ENCODE assay signal across 8 cellular contexts in the genomic region with DNA sequence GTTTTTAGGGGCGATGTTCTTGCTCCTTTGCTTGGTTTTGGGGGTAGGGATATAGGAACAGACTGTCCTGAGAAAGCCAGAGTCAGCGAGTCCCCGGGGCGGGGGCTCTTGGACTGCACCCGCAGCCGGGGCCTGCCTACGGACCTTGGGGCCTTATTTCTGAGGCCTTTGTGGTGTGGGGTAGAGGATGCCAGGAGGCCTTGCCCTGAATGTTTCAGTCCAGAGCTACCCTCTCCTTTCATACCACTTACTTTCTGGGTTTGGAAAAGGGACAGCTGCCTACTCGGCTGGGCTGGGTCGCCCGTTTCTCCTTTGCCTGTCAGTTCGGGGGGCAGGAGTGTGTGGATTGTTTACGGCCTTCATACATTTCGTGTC. TPM values are rescaled to one million over a fixed set of nuclear protein-coding genes. Genes with fewer than 3 reads are reported as not detected.
A peak's percentile ranks its signal among the peaks of the same experiment; 100 is the strongest.
DNase-seq lines count a peak whose midpoint lies in the region; ATAC-seq and TF ChIP-seq lines count a peak whose summit lies in the region.

No MANE protein-coding gene starts in this region.

- peaks cover 4 to 7% of the 10 kb centered on the region in 2 donors for H3K36me3 Mint-ChIP-seq in CD14-positive monocyte
- peaks cover 44% of the 10 kb centered on the region for H3K36me3 Mint-ChIP-seq in activated T-helper 2 cell treated with anti-CD3 and anti-CD28 coated beads, Interferon-gamma antibody, Interleukin-2, Interleukin-4, amounts not matched to agents 10 μg/mL and 5 μg/mL and 100 μg/mL, durations not matched to agents 14 hours and 24 hours and 36 hours (ENCODE audit: low read depth)

- peak; percentile 17 for ATAC-seq in GM19452 (IDR thresholded peaks at IDR 0.05; ENCODE audit: unreplicated experiment)
- ATAC-seq in HG03571 (IDR thresholded peaks at IDR 0.05; ENCODE audit: unreplicated experiment) = peak; percentile 1
- ATAC-seq in left ventricle myocardium superior = peak; percentile 34
- no peak for ATAC-seq in GM19351 (IDR thresholded peaks at IDR 0.05; ENCODE audit: unreplicated experiment)

- H3K27me3 Mint-ChIP-seq in CD14-positive monocyte (ENCODE audit: low read depth in 3 of 3) = no peaks in the 10 kb centered on the region
- H3K27me3 Mint-ChIP-seq in activated T-helper 2 cell treated with anti-CD3 and anti-CD28 coated beads, Interferon-gamma antibody, Interleukin-2, Interleukin-4, amounts not matched to agents 10 μg/mL and 5 μg/mL and 100 μg/mL, durations not matched to agents 14 hours and 24 hours and 36 hours (ENCODE audit: low read depth) = no peaks in the 10 kb centered on the region

- intact Hi-C loops in CD14-positive monocyte (cut with micrococcal nuclease) (loop anchor here in 1 of 2 donors (2.0 to 5.0 kb wide), 2 partner anchors 35 to 158 kb away; partner anchors contain the start of gene PTGR2), left ventricle myocardium superior (cut with micrococcal nuclease) (no loop called here)
- intact Hi-C loops in activated T-helper 2 cell treated with anti-CD3 and anti-CD28 coated beads, Interferon-gamma antibody, Interleukin-2, Interleukin-4, amounts not matched to agents 10 μg/mL and 5 μg/mL and 100 μg/mL, durations not matched to agents 14 hours and 24 hours and 36 hours (cut with micrococcal nuclease) = loop anchor here (2.0 to 5.0 kb wide), 4 partner anchors 65 to 198 kb away; partner anchors contain the start of genes ALDH6A1, BBOF1, COQ6 and ENTPD5

- no peaks in the 10 kb centered on the region for H3K9me3 Mint-ChIP-seq in CD14-positive monocyte
- no peaks in the 10 kb centered on the region for H3K9me3 Mint-ChIP-seq in activated T-helper 2 cell treated with anti-CD3 and anti-CD28 coated beads, Interferon-gamma antibody, Interleukin-2, Interleukin-4, amounts not matched to agents 10 μg/mL and 5 μg/mL and 100 μg/mL, durations not matched to agents 14 hours and 24 hours and 36 hours

- H3K4me1 Mint-ChIP-seq in CD14-positive monocyte = peaks cover 31% of the 10 kb centered on the region
- peaks cover 43% of the 10 kb centered on the region for H3K4me1 Mint-ChIP-seq in activated T-helper 2 cell treated with anti-CD3 and anti-CD28 coated beads, Interferon-gamma antibody, Interleukin-2, Interleukin-4, amounts not matched to agents 10 μg/mL and 5 μg/mL and 100 μg/mL, durations not matched to agents 14 hours and 24 hours and 36 hours (ENCODE audit: low read depth)

- DNase-seq in CD14-positive monocyte (ENCODE audit: low spot score) = no peak
- DNase-seq in activated T-helper 2 cell treated with anti-CD3 and anti-CD28 coated beads, Interferon-gamma antibody, Interleukin-2, Interleukin-4, amounts not matched to agents 10 μg/mL and 5 μg/mL and 100 μg/mL, durations not matched to agents 14 hours and 24 hours and 36 hours (ENCODE audit: low spot score) = no peak
- no peak for DNase-seq in left ventricle myocardium superior
- DNase-seq in EL = no peak

- peak overlapping the region; percentile 74 to 98 (median 83) for H3K4me3 ChIP-seq in skin epidermis

- no peak for TF ChIP-seq CTCF in CD14-positive monocyte (IDR thresholded peaks at IDR 0.05)

- H3K27ac ChIP-seq in skin epidermis = peak overlapping the region; percentile 66 to 99 (median 95)

- peak overlapping the region; percentile 94 to 98 (median 97) for H3K27ac Mint-ChIP-seq in CD14-positive monocyte
- peak overlapping the region; percentile 98 for H3K27ac Mint-ChIP-seq in activated T-helper 2 cell treated with anti-CD3 and anti-CD28 coated beads, Interferon-gamma antibody, Interleukin-2, Interleukin-4, amounts not matched to agents 10 μg/mL and 5 μg/mL and 100 μg/mL, durations not matched to agents 14 hours and 24 hours and 36 hours

- peak overlapping the region; percentile 88 to 93 for H3K4me3 Mint-ChIP-seq in CD14-positive monocyte
- H3K4me3 Mint-ChIP-seq in activated T-helper 2 cell treated with anti-CD3 and anti-CD28 coated beads, Interferon-gamma antibody, Interleukin-2, Interleukin-4, amounts not matched to agents 10 μg/mL and 5 μg/mL and 100 μg/mL, durations not matched to agents 14 hours and 24 hours and 36 hours (ENCODE audit: low read depth) = peak overlapping the region; percentile 84

RNA-seq across cellular contexts. Expression of gene ZNF410, which starts 0.4 kb away (rescaled TPM):
- 10 to 100 TPM; 42.5 to 53.3 TPM for polyA plus RNA-seq in CD14-positive monocyte
- 77.5 and 82.9 TPM in 2 replicates for total RNA-seq in activated T-helper 2 cell treated with anti-CD3 and anti-CD28 coated beads, Interferon-gamma antibody, Interleukin-2, Interleukin-4, amounts not matched to agents 10 μg/mL and 5 μg/mL and 100 μg/mL, durations not matched to agents 14 hours and 24 hours and 36 hours
- total RNA-seq in left ventricle myocardium superior = 18.5 TPM

RNA-seq across cellular contexts. Expression of gene PTGR2, which starts 35.5 kb away (rescaled TPM):
- polyA plus RNA-seq in CD14-positive monocyte = 1 to 10 TPM; 1.1 to 3.8 TPM
- total RNA-seq in activated T-helper 2 cell treated with anti-CD3 and anti-CD28 coated beads, Interferon-gamma antibody, Interleukin-2, Interleukin-4, amounts not matched to agents 10 μg/mL and 5 μg/mL and 100 μg/mL, durations not matched to agents 14 hours and 24 hours and 36 hours = 1.4 and 1.6 TPM in 2 replicates
- total RNA-seq in left ventricle myocardium superior = 38.4 TPM

Comparison
In these comparisons a context has a peak if more than half of its experiments do, and no peak if none do; other contexts are left out.
1. RNA of gene PTGR2, which starts 35.5 kb away (total RNA-seq): 38.4 TPM in left ventricle myocardium superior (single experiment); 1.4 to 1.6 TPM in activated T-helper 2 cell treated with anti-CD3 and anti-CD28 coated beads, Interferon-gamma antibody, Interleukin-2, Interleukin-4, amounts not matched to agents 10 μg/mL and 5 μg/mL and 100 μg/mL, durations not matched to agents 14 hours and 24 hours and 36 hours; every median in the first group is over 10 times any median in the second.